ENCODE assay signal across 7 cellular contexts in genomic region chr17:1484586-1485310, GRCh38. TPM values are rescaled to one million over a fixed set of nuclear protein-coding genes. Genes with fewer than 3 reads are reported as not detected.
DNase-seq lines count a peak whose midpoint lies in the region; TF ChIP-seq lines count a peak whose summit lies in the region.

No MANE protein-coding gene starts in this region.

- H3K9me3 ChIP-seq in HEK293 (ENCODE audit: control insufficient read depth, insufficient read depth, low read depth, low read length) (no peaks in the 10 kb centered on the region), ovary (no peaks in the 10 kb centered on the region)

- H3K4me3 ChIP-seq in GM12875 (ENCODE audit: low read depth, low read length) (peak overlapping the region; percentile 68), HEK293 (ENCODE audit: low read depth, low read length) (peak overlapping the region; percentile 62), fibroblast of the aortic adventitia (ENCODE audit: low read depth, low read length) (peak overlapping the region; percentile 76), ovary (peak overlapping the region; percentile 78)

- no peaks in the 10 kb centered on the region for H3K27me3 ChIP-seq in ovary

- intact Hi-C loops in ovary (cut with DNase I): no loop called here

- H3K36me3 Mint-ChIP-seq in activated CD4-positive, alpha-beta memory T cell treated with anti-CD3 and anti-CD28 coated beads, Interleukin-2, amount 10 ng/mL, durations not matched to agents 7 days and 5 days (ENCODE audit: low read depth): peaks cover 30% of the 10 kb centered on the region

- DNase-seq in NCI-H226 (peak; percentile 85), fibroblast of the aortic adventitia (ENCODE audit: low read depth) (peak; percentile 38), ovary (peak; percentile 67 to 81 (median 76)), GF-D8 (lab: John Stamatoyannopoulos, UW) (no peak)
- DNase-seq in activated CD4-positive, alpha-beta memory T cell treated with anti-CD3 and anti-CD28 coated beads, Interleukin-2, amount 10 ng/mL, durations not matched to agents 7 days and 5 days: peak; percentile 57

- H3K27ac ChIP-seq in HEK293 (ENCODE audit: extremely low read depth, low read depth, low read length) (peak overlapping the region; percentile 66; the same call in 1 of the 2 replicates), ovary (peak overlapping the region; percentile 88 to 98)

- TF ChIP-seq EP300 in ovary (IDR thresholded peaks at IDR 0.05): no peak

- POLR2A ChIA-PET in HEK293 (lab: Yijun Ruan, JAX): interaction anchor here (0.5 to 1.3 kb wide), 8 partner anchors 11 to 836 kb away, joined by 3 to 7 read pairs (median 4); partner anchors contain the start of gene YWHAE
- POLR2A ChIA-PET in activated CD4-positive, alpha-beta memory T cell treated with anti-CD3 and anti-CD28 coated beads, Interleukin-2, amount 10 ng/mL, durations not matched to agents 7 days and 5 days (lab: Charles Lee): interaction anchor here (0.7 to 1.4 kb wide), 4 partner anchors 22 to 85 kb away, joined by 3 to 7 read pairs (median 4); partner anchors contain the start of genes CRK, INPP5K and YWHAE

- WGBS in ovary, 3 donors: 13 to 15% (median 14%) methylated on average over 11 of the region's 11 CpGs

- H3K4me1 Mint-ChIP-seq in activated CD4-positive, alpha-beta memory T cell treated with anti-CD3 and anti-CD28 coated beads, Interleukin-2, amount 10 ng/mL, durations not matched to agents 7 days and 5 days: peaks cover 36% of the 10 kb centered on the region

- peaks cover 4% of the 10 kb centered on the region; the same call in 1 of the 2 replicates for H3K4me1 ChIP-seq in HEK293 (ENCODE audit: control insufficient read depth, insufficient read depth, low read length)
- peaks cover 8% of the 10 kb centered on the region for H3K4me1 ChIP-seq in ovary (ENCODE audit: insufficient read depth)

- TF ChIP-seq CTCF in GM12875 (IDR thresholded peaks at IDR 0.05; ENCODE audit: borderline replicate concordance, insufficient read depth, low read depth, low read length): no peak
- TF ChIP-seq CTCF in HEK293 (tag by site-specific recombination; IDR thresholded peaks at IDR 0.05): no peak
- no peak for TF ChIP-seq CTCF in fibroblast of the aortic adventitia (IDR thresholded peaks at IDR 0.05; ENCODE audit: insufficient read depth, low read length)
- TF ChIP-seq CTCF in ovary (IDR thresholded peaks at IDR 0.05): peak in 1 of 3 donors; percentile 12

- TF ChIP-seq POLR2A in ovary (IDR thresholded peaks at IDR 0.05): no peak

- no peaks in the 10 kb centered on the region for H3K27me3 Mint-ChIP-seq in activated CD4-positive, alpha-beta memory T cell treated with anti-CD3 and anti-CD28 coated beads, Interleukin-2, amount 10 ng/mL, durations not matched to agents 7 days and 5 days

- CTCF ChIA-PET in HEK293 (lab: Yijun Ruan, JAX): interaction anchor here (0.6 to 1.3 kb wide), 2 partner anchors 31 kb away, joined by 3 to 6 read pairs; partner anchors contain the start of gene INPP5K
- CTCF ChIA-PET in activated CD4-positive, alpha-beta memory T cell treated with anti-CD3 and anti-CD28 coated beads, Interleukin-2, amount 10 ng/mL, durations not matched to agents 7 days and 5 days (lab: Charles Lee): no interaction called here

- peak overlapping the region; percentile 69 for H3K27ac Mint-ChIP-seq in activated CD4-positive, alpha-beta memory T cell treated with anti-CD3 and anti-CD28 coated beads, Interleukin-2, amount 10 ng/mL, durations not matched to agents 7 days and 5 days

- H3K36me3 ChIP-seq in HEK293 (ENCODE audit: control insufficient read depth in 2 of 2, insufficient read depth in 1 of 2, low read length in 2 of 2) (peaks cover 14 to 37% of the 10 kb centered on the region in 2 experiments; a peak in 2 of 3 replicates), ovary (no peaks in the 10 kb centered on the region)

- H3K4me3 Mint-ChIP-seq in activated CD4-positive, alpha-beta memory T cell treated with anti-CD3 and anti-CD28 coated beads, Interleukin-2, amount 10 ng/mL, durations not matched to agents 7 days and 5 days: peak overlapping the region; percentile 77

- no peaks in the 10 kb centered on the region for H3K9me3 Mint-ChIP-seq in activated CD4-positive, alpha-beta memory T cell treated with anti-CD3 and anti-CD28 coated beads, Interleukin-2, amount 10 ng/mL, durations not matched to agents 7 days and 5 days

TF ChIP-seq in HEK293, 187 proteins besides CTCF, POLR2A, EP300 and RAD21 (continues in another document):
- TF ChIP-seq GLI2 (tag by site-specific recombination; IDR thresholded peaks at IDR 0.05; ENCODE audit: borderline replicate concordance, low read depth) (no peak), ZNF404 (tag by site-specific recombination; IDR thresholded peaks at IDR 0.05) (no peak), KLF10 (tag by site-specific recombination; IDR thresholded peaks at IDR 0.05) (0 out of 2 replicates have a peak, but pooled peaks have one; percentile 51), ZNF114 (tag by site-specific recombination; IDR thresholded peaks at IDR 0.05) (no peak), ZNF394 (tag by site-specific recombination; IDR thresholded peaks at IDR 0.05; ENCODE audit: borderline replicate concordance) (no peak), TCF7L2 (IDR thresholded peaks at IDR 0.05; ENCODE audit: borderline replicate concordance, low read depth, low read length) (no peak), ZFP41 (tag by site-specific recombination; IDR thresholded peaks at IDR 0.05; ENCODE audit: borderline replicate concordance) (no peak), ZNF292 (tag by site-specific recombination; IDR thresholded peaks at IDR 0.05; ENCODE audit: borderline replicate concordance, low read depth) (no peak), ZNF544 (tag by site-specific recombination; IDR thresholded peaks at IDR 0.05) (no peak), ZFHX2 (tag by site-specific recombination; conservative IDR thresholded peaks at IDR 0.05) (peak; percentile 92), ZBTB21 (tag by site-specific recombination; IDR thresholded peaks at IDR 0.05) (no peak), ZNF398 (tag by site-specific recombination; IDR thresholded peaks at IDR 0.05) (peak; percentile 66), ZFP69B (tag by site-specific recombination; IDR thresholded peaks at IDR 0.05) (no peak), ZBTB20 (tag by site-specific recombination; IDR thresholded peaks at IDR 0.05) (peak; percentile 31; the same call in 1 of the 2 replicates), ZIC2 (tag by site-specific recombination; IDR thresholded peaks at IDR 0.05) (peak; percentile 62), ZNF214 (tag by site-specific recombination; IDR thresholded peaks at IDR 0.05; ENCODE audit: borderline replicate concordance) (no peak)
- TF ChIP-seq, protein P1, sequence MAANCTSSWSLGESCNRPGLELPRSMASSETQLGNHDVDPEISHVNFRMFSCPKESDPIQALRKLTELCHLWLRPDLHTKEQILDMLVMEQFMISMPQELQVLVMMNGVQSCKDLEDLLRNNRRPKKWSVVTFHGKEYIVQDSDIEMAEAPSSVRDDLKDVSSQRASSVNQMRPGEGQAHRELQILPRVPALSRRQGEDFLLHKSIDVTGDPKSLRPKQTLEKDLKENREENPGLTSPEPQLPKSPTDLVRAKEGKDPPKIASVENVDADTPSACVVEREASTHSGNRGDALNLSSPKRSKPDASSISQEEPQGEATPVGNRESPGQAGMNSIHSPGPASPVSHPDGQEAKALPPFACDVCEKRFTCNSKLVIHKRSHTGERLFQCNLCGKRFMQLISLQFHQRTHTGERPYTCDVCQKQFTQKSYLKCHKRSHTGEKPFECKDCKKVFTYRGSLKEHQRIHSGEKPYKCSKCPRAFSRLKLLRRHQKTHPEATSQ (tag by site-specific recombination; IDR thresholded peaks at IDR 0.05): no peak

RNA-seq across cellular contexts. Expression of gene MYO1C, which starts 7.7 kb away (rescaled TPM):
- total RNA-seq in activated CD4-positive, alpha-beta memory T cell treated with anti-CD3 and anti-CD28 coated beads, Interleukin-2, amount 10 ng/mL, durations not matched to agents 7 days and 5 days: 10 to 100 TPM; 59.3 to 64.8 TPM
- 127 and 139 TPM in 2 replicates for total RNA-seq in fibroblast of the aortic adventitia (ENCODE audit: low replicate concordance)
- 100 to 1,000 TPM in 5 of 7 donors, 10 to 100 TPM in 2; 41.8 to 140 (median 106) TPM for total RNA-seq in ovary
- 10 to 100 TPM; 49.4 to 72.2 TPM for polyA plus RNA-seq in ovary

RNA-seq across cellular contexts. Expression of gene CRK, which starts 28.7 kb away (rescaled TPM):
- total RNA-seq in activated CD4-positive, alpha-beta memory T cell treated with anti-CD3 and anti-CD28 coated beads, Interleukin-2, amount 10 ng/mL, durations not matched to agents 7 days and 5 days: 10 to 100 TPM; 19.9 to 21.9 TPM
- total RNA-seq in fibroblast of the aortic adventitia (ENCODE audit: low replicate concordance) (70.0 and 106 TPM in 2 replicates), ovary (10 to 100 TPM; 40.0 to 60.6 (median 48.8) TPM)
- polyA plus RNA-seq in ovary: 10 to 100 TPM; 31.7 to 41.4 TPM

RNA-seq across cellular contexts. Expression of gene INPP5K, which starts 31.7 kb away (rescaled TPM):
- total RNA-seq in activated CD4-positive, alpha-beta memory T cell treated with anti-CD3 and anti-CD28 coated beads, Interleukin-2, amount 10 ng/mL, durations not matched to agents 7 days and 5 days: 10 to 100 TPM; 52.4 to 58.1 TPM
- total RNA-seq in fibroblast of the aortic adventitia (ENCODE audit: low replicate concordance) (13.2 and 27.3 TPM in 2 replicates), ovary (10 to 100 TPM; 23.0 to 39.1 (median 28.3) TPM)
- 10 to 100 TPM; 27.7 to 33.8 TPM for polyA plus RNA-seq in ovary
